Comparison of ENCODE assay signal across 8 cellular contexts in genomic region chr2:148813603-148814065, GRCh38.
DNase-seq lines count a peak whose midpoint lies in the region; ATAC-seq and FAIRE-seq lines count a peak whose summit lies in the region.

No MANE protein-coding gene starts in this region.

- no peak overlapping the region for H3K4me3 ChIP-seq in BLaER1 treated with 17β-estradiol and CSF1 and Interleukin-3, amounts not matched to agents 10 nM and 100 nM
- H3K4me3 ChIP-seq in small intestine (ENCODE audit: low read depth in 1 of 2, low read length in 2 of 2) (no peak overlapping the region), right cardiac atrium (ENCODE audit: low read length) (no peak overlapping the region)

- ATAC-seq in GM19463 (IDR thresholded peaks at IDR 0.05; ENCODE audit: unreplicated experiment): peak; percentile 99
- ATAC-seq in HG03520 (IDR thresholded peaks at IDR 0.05; ENCODE audit: unreplicated experiment): peak; percentile 99
- no peak for ATAC-seq in right cardiac atrium
- ATAC-seq in Right ventricle myocardium inferior: no peak

- intact Hi-C loops in right cardiac atrium (cut with DNase I): no loop called here
- intact Hi-C loops in Right ventricle myocardium inferior (cut with DNase I): no loop called here

- peak overlapping the region in 3 of 11 experiments; percentile 33 to 56 (median 46); a peak in 5 of 22 replicates for H3K27ac ChIP-seq in BLaER1 treated with 17β-estradiol and CSF1 and Interleukin-3, amounts not matched to agents 10 nM and 100 nM
- H3K27ac ChIP-seq in small intestine (ENCODE audit: low read depth in 1 of 2, low read length in 1 of 2) (no peak overlapping the region), right cardiac atrium (ENCODE audit: low read length) (no peak overlapping the region)

- H3K4me1 ChIP-seq in BLaER1 treated with 17β-estradiol and CSF1 and Interleukin-3, amounts not matched to agents 10 nM and 100 nM: peaks cover 5 to 28% (median 16%) of the 10 kb centered on the region in 10 experiments; a peak in 19 of 20 replicates
- peaks cover 0 to 2% of the 10 kb centered on the region in 2 donors for H3K4me1 ChIP-seq in small intestine (ENCODE audit: control insufficient read depth in 2 of 2, insufficient read depth in 1 of 2, low read depth in 1 of 2, low read length in 1 of 2)
- peaks cover 2% of the 10 kb centered on the region for H3K4me1 ChIP-seq in right cardiac atrium (ENCODE audit: control insufficient read depth, insufficient read depth, low read length)

- no peak for FAIRE-seq in small intestine (lab: Jason Lieb, UNC)

- 77 to 87% (median 79%) methylated on average over 11 of the region's 11 CpGs for WGBS in small intestine, 3 donors
- WGBS in right cardiac atrium: 82% methylated on average over 11 of the region's 11 CpGs

- no peaks in the 10 kb centered on the region for H4K20me1 ChIP-seq in BLaER1 treated with 17β-estradiol and CSF1 and Interleukin-3, amounts not matched to agents 10 nM and 100 nM

- DNase-seq in activated T-cell treated with anti-CD3 and anti-CD28 coated beads for 24 hours (ENCODE audit: low read depth) (peak; percentile 60), small intestine (peak; percentile 33), right cardiac atrium (no peak), Right ventricle myocardium inferior (ENCODE audit: missing footprints) (no peak), NCI-H2107 (lab: John Stamatoyannopoulos, UW) (no peak)

- no peaks in the 10 kb centered on the region for H3K27me3 ChIP-seq in BLaER1 treated with 17β-estradiol and CSF1 and Interleukin-3, amounts not matched to agents 10 nM and 100 nM
- peaks cover 0 to 2% of the 10 kb centered on the region in 2 donors for H3K27me3 ChIP-seq in small intestine (ENCODE audit: control insufficient read depth in 2 of 2, insufficient read depth in 2 of 2, low read length in 2 of 2)
- H3K27me3 ChIP-seq in right cardiac atrium (ENCODE audit: control insufficient read depth, insufficient read depth): no peaks in the 10 kb centered on the region

- no peaks in the 10 kb centered on the region for H3K36me3 ChIP-seq in BLaER1 treated with 17β-estradiol and CSF1 and Interleukin-3, amounts not matched to agents 10 nM and 100 nM
- H3K36me3 ChIP-seq in small intestine (ENCODE audit: control insufficient read depth in 2 of 2, insufficient read depth in 2 of 2, low read length in 2 of 2): no peaks in the 10 kb centered on the region

- no peaks in the 10 kb centered on the region for H3K9me3 ChIP-seq in BLaER1 treated with 17β-estradiol and CSF1 and Interleukin-3, amounts not matched to agents 10 nM and 100 nM (replicated peaks in 1 of 11)
- no peaks in the 10 kb centered on the region for H3K9me3 ChIP-seq in small intestine (ENCODE audit: control insufficient read depth, low read depth)
- no peaks in the 10 kb centered on the region for H3K9me3 ChIP-seq in right cardiac atrium (ENCODE audit: control insufficient read depth, low read length)

- no peak overlapping the region for H3K9ac ChIP-seq in BLaER1 treated with 17β-estradiol and CSF1 and Interleukin-3, amounts not matched to agents 10 nM and 100 nM

- H3K4me2 ChIP-seq in BLaER1 treated with 17β-estradiol and CSF1 and Interleukin-3, amounts not matched to agents 10 nM and 100 nM: peak overlapping the region in 10 of 11 experiments; percentile 2 to 82 (median 71); a peak in 19 of 22 replicates

Comparison
In these comparisons a context has a peak if more than half of its experiments do, and no peak if none do; other contexts are left out.
1. ATAC-seq: peak in GM19463 (single experiment) and HG03520 (single experiment); none in right cardiac atrium (0 of 2) and Right ventricle myocardium inferior (single experiment).
2. DNase-seq: peak in activated T-cell treated with anti-CD3 and anti-CD28 coated beads for 24 hours (single experiment) and small intestine (single experiment); none in right cardiac atrium (0 of 3), Right ventricle myocardium inferior (single experiment) and NCI-H2107 (single experiment).